Comparison of ENCODE assay signal across 8 cellular contexts in genomic region chr1:8423702-8424538, GRCh38.
DNase-seq lines count a peak whose midpoint lies in the region; ATAC-seq, FAIRE-seq and TF ChIP-seq lines count a peak whose summit lies in the region.

No MANE protein-coding gene starts in this region.

- no peaks in the 10 kb centered on the region for H3K27me3 Mint-ChIP-seq in osteocyte (ENCODE audit: unreplicated experiment)

- no peak for TF ChIP-seq CTCF in osteocyte (IDR thresholded peaks at IDR 0.05)

- peak overlapping the region; percentile 84 for H3K4me3 Mint-ChIP-seq in osteocyte (ENCODE audit: unreplicated experiment)

- peak; percentile 40; the same call in 1 of the 2 replicates for TF ChIP-seq POLR2A in Raji (IDR thresholded peaks at IDR 0.05; ENCODE audit: insufficient read depth, low read depth, low read length)

- no peak for FAIRE-seq in urothelium cell line (lab: Jason Lieb, UNC)

- H3K27ac Mint-ChIP-seq in osteocyte (ENCODE audit: unreplicated experiment): peak overlapping the region; percentile 96

- H3K9me3 Mint-ChIP-seq in osteocyte (ENCODE audit: unreplicated experiment): no peaks in the 10 kb centered on the region

- H3K4me1 Mint-ChIP-seq in osteocyte (ENCODE audit: unreplicated experiment): peaks cover 15% of the 10 kb centered on the region

- ATAC-seq in HG03280 (IDR thresholded peaks at IDR 0.05; ENCODE audit: unreplicated experiment): peak; percentile 29

- no peaks in the 10 kb centered on the region for H3K36me3 Mint-ChIP-seq in osteocyte (ENCODE audit: unreplicated experiment)

- DNase-seq in DMS 273 treated with DMSO at 0.1 percent for 48 hours (lab: John Stamatoyannopoulos, UW): peak; percentile 12
- peak; percentile 55 for DNase-seq in activated naive CD4-positive, alpha-beta T cell treated with Interleukin-2 at 50 U/mL for 16 hours
- DNase-seq in germinal center (ENCODE audit: low spot score): peak; percentile 80
- no peak for DNase-seq in osteocyte (ENCODE audit: extremely low spot score, unreplicated experiment)
- DNase-seq in urothelium cell line (ENCODE audit: low spot score): peak; percentile 55
- no peak for DNase-seq in midbrain (lab: John Stamatoyannopoulos, UW)

Comparison
In these comparisons a context has a peak if more than half of its experiments do, and no peak if none do; other contexts are left out.
1. DNase-seq: peak in DMS 273 treated with DMSO at 0.1 percent for 48 hours (single experiment), activated naive CD4-positive, alpha-beta T cell treated with Interleukin-2 at 50 U/mL for 16 hours (single experiment), germinal center (single experiment) and urothelium cell line (single experiment); none in osteocyte (single experiment) and midbrain (single experiment).